In the genomic region with DNA sequence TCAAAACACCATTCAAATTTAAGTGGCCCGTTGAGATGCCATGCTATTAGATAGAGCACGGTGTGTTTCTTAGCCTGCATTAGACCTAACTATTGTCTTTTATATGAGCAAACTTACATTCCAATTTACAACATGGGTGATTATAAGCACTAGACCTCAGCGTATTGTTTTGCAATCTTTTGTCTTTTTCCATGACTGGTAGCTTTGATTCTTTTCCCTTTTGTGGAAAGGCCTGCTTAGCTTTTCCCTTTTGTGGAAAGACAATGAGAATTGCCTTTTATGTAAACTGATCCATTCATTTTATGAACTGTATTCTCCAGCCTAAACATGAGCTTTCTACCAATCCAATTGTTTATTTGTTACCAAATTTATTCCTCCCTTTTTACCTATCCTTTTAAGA, we compare ENCODE assay signal across 24 cellular contexts.
"Had no signal": no experiment of that assay in that cellular context is flagged by ENCODE, and none has a peak within 500 bp of the region (broad histone marks: within the 10 kb centered on the region; RNA-seq: fewer than 3 reads in every experiment).

No MANE protein-coding gene starts in this region.

- H3K9ac ChIP-seq: parathyroid adenoma had no signal

- H3K9me3 Mint-ChIP-seq: stimulated activated naive CD8-positive, alpha-beta T cell treated with anti-CD3 and anti-CD28 coated beads, Interleukin-15, amount 100 ng/mL, for 72 hours had no signal

- H3K4me3 ChIP-seq: esophagus squamous epithelium, lung, right lobe of liver, suprapubic skin, transverse colon, upper lobe of right lung, uterus had no signal

- H3K79me2 ChIP-seq: parathyroid adenoma had no signal

- H3K4me3 Mint-ChIP-seq: effector memory CD8-positive, alpha-beta T cell; memory B cell; natural killer cell; stimulated activated naive CD8-positive, alpha-beta T cell treated with anti-CD3 and anti-CD28 coated beads, Interleukin-15, amount 100 ng/mL, for 72 hours had no signal

- H3K36me3 ChIP-seq: esophagus squamous epithelium, right lobe of liver, suprapubic skin, transverse colon, upper lobe of right lung, uterus had no signal

- H3K27me3 ChIP-seq: esophagus squamous epithelium, right lobe of liver, suprapubic skin, transverse colon, upper lobe of right lung, uterus had no signal

- H2AFZ ChIP-seq: parathyroid adenoma had no signal

- H3K36me3 Mint-ChIP-seq: memory B cell, natural killer cell had no signal

- H3K27me3 Mint-ChIP-seq: effector memory CD8-positive, alpha-beta T cell; memory B cell; stimulated activated naive CD8-positive, alpha-beta T cell treated with anti-CD3 and anti-CD28 coated beads, Interleukin-15, amount 100 ng/mL, for 72 hours had no signal

- H3K4me1 Mint-ChIP-seq: memory B cell; natural killer cell; stimulated activated naive CD8-positive, alpha-beta T cell treated with anti-CD3 and anti-CD28 coated beads, Interleukin-15, amount 100 ng/mL, for 72 hours had no signal

- H3K4me1 ChIP-seq: esophagus squamous epithelium, parathyroid adenoma, suprapubic skin, uterus had no signal

- ATAC-seq: effector memory CD8-positive, alpha-beta T cell; left lobe of liver; natural killer cell; right lobe of liver; stimulated activated naive CD8-positive, alpha-beta T cell treated with anti-CD3 and anti-CD28 coated beads, Interleukin-15, amount 100 ng/mL, for 72 hours; upper lobe of right lung had no signal

- DNase-seq: cortex of kidney; effector memory CD8-positive, alpha-beta T cell; erythroblast; esophagus squamous epithelium; foreskin melanocyte; hypothalamus; kidney; natural killer cell; right lobe of liver; small intestine; stimulated activated CD4-positive, alpha-beta T cell treated with anti-CD3 and anti-CD28 coated beads, Interleukin-15, amount 100 ng/mL, for 24 hours; stimulated activated CD4-positive, alpha-beta T cell treated with anti-CD3 and anti-CD28 coated beads, Interleukin-2, amount 100 ng/mL, for 48 hours; stimulated activated CD8-positive, alpha-beta memory T cell treated with anti-CD3 and anti-CD28 coated beads, Interleukin-4, amount 100 ng/mL, for 48 hours; stimulated activated naive CD4-positive, alpha-beta T cell; stimulated activated naive CD8-positive, alpha-beta T cell treated with anti-CD3 and anti-CD28 coated beads, Interleukin-15, amount 100 ng/mL, for 72 hours; transverse colon; upper lobe of right lung; uterus had no signal

- H3K27ac Mint-ChIP-seq: effector memory CD8-positive, alpha-beta T cell; memory B cell; natural killer cell; progenitor cell of endocrine pancreas; stimulated activated naive CD8-positive, alpha-beta T cell treated with anti-CD3 and anti-CD28 coated beads, Interleukin-15, amount 100 ng/mL, for 72 hours had no signal

- H3K9me3 ChIP-seq: esophagus squamous epithelium, right lobe of liver, suprapubic skin, transverse colon, upper lobe of right lung, uterus had no signal

- H3K27ac ChIP-seq: esophagus squamous epithelium, parathyroid adenoma, right lobe of liver, suprapubic skin, transverse colon, upper lobe of right lung, uterus had no signal
